In the genomic region with DNA sequence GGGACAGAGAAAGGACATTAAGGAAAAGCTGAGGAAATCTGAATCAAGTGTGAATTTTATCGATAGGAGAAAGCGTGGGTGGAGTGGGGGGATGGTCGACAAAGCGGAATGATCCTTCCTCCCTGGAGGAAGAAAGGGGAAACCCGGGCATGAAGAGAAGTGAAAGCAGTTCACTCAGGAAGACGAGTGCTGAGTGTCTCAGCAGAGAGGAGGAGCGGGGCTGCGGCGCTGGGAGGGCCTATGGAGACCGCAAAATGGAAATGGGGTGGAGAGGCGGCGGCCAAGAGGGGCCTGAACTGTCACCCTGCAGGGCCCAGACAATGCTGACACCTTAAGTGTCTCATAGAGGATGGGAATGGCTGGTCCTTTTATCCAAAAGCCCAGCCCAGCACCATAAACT, we compare ENCODE assay signal across 10 cellular contexts. TPM values are rescaled to one million over a fixed set of nuclear protein-coding genes. Genes with fewer than 3 reads are reported as not detected.
DNase-seq lines count a peak whose midpoint lies in the region; TF ChIP-seq lines count a peak whose summit lies in the region.
"Had no signal": no experiment of that assay in that cellular context is flagged by ENCODE, and none has a peak within 500 bp of the region (broad histone marks: within the 10 kb centered on the region; RNA-seq: fewer than 3 reads in every experiment).

No MANE protein-coding gene starts in this region.

- DNase-seq in activated T-cell treated with anti-CD3 and anti-CD28 coated beads, Interleukin-2, amount 50 U/mL, for 24 hours, result no peak
- DNase-seq in activated T-cell treated with anti-CD3 and anti-CD28 coated beads, Interleukin-2, amount 50 U/mL, for 1 hour, result no peak
- DNase-seq in chondrocyte (ENCODE audit: low spot score), result no peak
- no peak for DNase-seq in type B pancreatic cell (ENCODE audit: extremely low spot score, unreplicated experiment)
- DNase-seq in WERI-Rb-1, result no peak
- DNase-seq in NCI-H1694 (lab: John Stamatoyannopoulos, UW), result no peak
- DNase-seq in DMS153 (lab: John Stamatoyannopoulos, UW), result no peak
- DNase-seq: BE2C, NCI-H1930 had no signal

- peak overlapping the region; percentile 13 to 14 for H3K9ac ChIP-seq in mucosa of rectum (ENCODE audit: low read depth in 1 of 2, low read length in 2 of 2)

- H3K9me3 Mint-ChIP-seq in activated T-cell treated with anti-CD3 and anti-CD28 coated beads, Interleukin-2, amount 50 U/mL, for 24 hours, result no peaks in the 10 kb centered on the region
- H3K9me3 Mint-ChIP-seq in chondrocyte (ENCODE audit: low read depth) (no peaks in the 10 kb centered on the region), type B pancreatic cell (no peaks in the 10 kb centered on the region)

- H3K27ac ChIP-seq in mucosa of rectum (ENCODE audit: low read depth in 2 of 2, low read length in 2 of 2), result peak overlapping the region; percentile 49 to 70
- no peak overlapping the region for H3K27ac ChIP-seq in WERI-Rb-1

- peak overlapping the region in 1 of 2 donors; percentile 28 for H3K4me3 ChIP-seq in mucosa of rectum (ENCODE audit: low read length in 2 of 2)
- no peak overlapping the region for H3K4me3 ChIP-seq in WERI-Rb-1 (ENCODE audit: low read depth, low read length)

- peaks cover 58% of the 10 kb centered on the region for H3K4me1 Mint-ChIP-seq in activated T-cell treated with anti-CD3 and anti-CD28 coated beads, Interleukin-2, amount 50 U/mL, for 24 hours (ENCODE audit: low read depth)
- peaks cover 87% of the 10 kb centered on the region for H3K4me1 Mint-ChIP-seq in chondrocyte (ENCODE audit: low read depth)
- H3K4me1 Mint-ChIP-seq in type B pancreatic cell (ENCODE audit: unreplicated experiment), result peaks cover 48% of the 10 kb centered on the region

- H3K36me3 ChIP-seq in mucosa of rectum (ENCODE audit: control insufficient read depth in 2 of 2, insufficient read depth in 2 of 2, low read length in 2 of 2) (peaks cover 0 to 3% of the 10 kb centered on the region in 2 donors), WERI-Rb-1 (no peaks in the 10 kb centered on the region)

- peak overlapping the region; percentile 63 for H3K27ac Mint-ChIP-seq in activated T-cell treated with anti-CD3 and anti-CD28 coated beads, Interleukin-2, amount 50 U/mL, for 24 hours
- H3K27ac Mint-ChIP-seq in chondrocyte (ENCODE audit: unreplicated experiment) (peak overlapping the region; percentile 91), type B pancreatic cell (peak overlapping the region; percentile 42)

- no peaks in the 10 kb centered on the region for H3K9me3 ChIP-seq in mucosa of rectum (ENCODE audit: control insufficient read depth in 2 of 2, low read length in 2 of 2)
- H3K9me3 ChIP-seq in WERI-Rb-1 (ENCODE audit: severe bottlenecking), result no peaks in the 10 kb centered on the region
- H3K9me3 ChIP-seq: BE2C had no signal

- no peak overlapping the region for H3K4me3 Mint-ChIP-seq in activated T-cell treated with anti-CD3 and anti-CD28 coated beads, Interleukin-2, amount 50 U/mL, for 24 hours
- peak overlapping the region; percentile 11 for H3K4me3 Mint-ChIP-seq in chondrocyte (ENCODE audit: unreplicated experiment)
- H3K4me3 Mint-ChIP-seq in type B pancreatic cell, result peak overlapping the region; percentile 46

- no peaks in the 10 kb centered on the region for H3K27me3 Mint-ChIP-seq in activated T-cell treated with anti-CD3 and anti-CD28 coated beads, Interleukin-2, amount 50 U/mL, for 24 hours
- H3K27me3 Mint-ChIP-seq in chondrocyte (ENCODE audit: low read depth), result no peaks in the 10 kb centered on the region
- no peaks in the 10 kb centered on the region for H3K27me3 Mint-ChIP-seq in type B pancreatic cell

- H3K27me3 ChIP-seq in mucosa of rectum (ENCODE audit: control insufficient read depth in 2 of 2, insufficient read depth in 2 of 2, low read length in 2 of 2) (no peaks in the 10 kb centered on the region), WERI-Rb-1 (ENCODE audit: insufficient read depth, low read depth, severe bottlenecking) (no peaks in the 10 kb centered on the region)
- H3K27me3 ChIP-seq: BE2C had no signal

- TF ChIP-seq CTCF in chondrocyte (IDR thresholded peaks at IDR 0.05) (no peak), type B pancreatic cell (conservative IDR thresholded peaks at IDR 0.05) (no peak), WERI-Rb-1 (IDR thresholded peaks at IDR 0.05; ENCODE audit: low read depth, low read length) (no peak)

- peaks cover 45% of the 10 kb centered on the region for H3K36me3 Mint-ChIP-seq in activated T-cell treated with anti-CD3 and anti-CD28 coated beads, Interleukin-2, amount 50 U/mL, for 24 hours (ENCODE audit: low read depth)
- H3K36me3 Mint-ChIP-seq in chondrocyte (ENCODE audit: low read depth) (no peaks in the 10 kb centered on the region), type B pancreatic cell (peaks cover 12% of the 10 kb centered on the region)

- peaks cover 38 to 57% of the 10 kb centered on the region in 2 donors for H3K4me1 ChIP-seq in mucosa of rectum (ENCODE audit: control insufficient read depth in 2 of 2, insufficient read depth in 2 of 2, low read length in 2 of 2)

RNA-seq across cellular contexts. Expression of a gene that starts 8.7 kb away (rescaled TPM):
- total RNA-seq in chondrocyte, result 45.3 to 51.6 TPM (median 50.2 TPM) in 3 replicates
- 47.1 and 55.0 TPM in 2 replicates for total RNA-seq in type B pancreatic cell (ENCODE audit: low replicate concordance)

RNA-seq across cellular contexts. Expression of a gene that starts 25.0 kb away (rescaled TPM):
- total RNA-seq in chondrocyte, result 10.4 to 13.0 TPM (median 11.6 TPM) in 3 replicates
- 12.9 and 30.4 TPM in 2 replicates for total RNA-seq in type B pancreatic cell (ENCODE audit: low replicate concordance)
